ENCODE assay signal across 8 cellular contexts in genomic region chr9:89477811-89478583, GRCh38. TPM values are rescaled to one million over a fixed set of nuclear protein-coding genes. Genes with fewer than 3 reads are reported as not detected.
DNase-seq lines count a peak whose midpoint lies in the region; ATAC-seq, FAIRE-seq and TF ChIP-seq lines count a peak whose summit lies in the region.
"Had no signal": no experiment of that assay in that cellular context is flagged by ENCODE, and none has a peak within 500 bp of the region (broad histone marks: within the 10 kb centered on the region; RNA-seq: fewer than 3 reads in every experiment).

No MANE protein-coding gene starts in this region.

- ATAC-seq in HG03135 (IDR thresholded peaks at IDR 0.05; ENCODE audit: unreplicated experiment): no peak

- peaks cover 0 to 17% of the 10 kb centered on the region in 2 donors for H3K4me1 ChIP-seq in small intestine (ENCODE audit: control insufficient read depth in 2 of 2, insufficient read depth in 1 of 2, low read depth in 1 of 2, low read length in 1 of 2)

- H3K9me3 ChIP-seq in small intestine (ENCODE audit: control insufficient read depth, low read depth): no peaks in the 10 kb centered on the region

- peak overlapping the region; percentile 21; the same call in 1 of the 2 replicates for H3K4me3 ChIP-seq in LNCaP clone FGC (ENCODE audit: low read depth, low read length)
- peak overlapping the region in 1 of 2 donors; percentile 8 for H3K4me3 ChIP-seq in small intestine (ENCODE audit: low read depth in 1 of 2, low read length in 2 of 2)

- no peak for TF ChIP-seq CTCF in LNCaP clone FGC (IDR thresholded peaks at IDR 0.05; ENCODE audit: control insufficient read depth, extremely low read depth, insufficient read depth)

- intact Hi-C loops in activated CD4-positive, alpha-beta T cell treated with anti-CD3 and anti-CD28 coated beads, Interleukin-2, amount 10 ng/mL, durations not matched to agents 24 days and 14 days (cut with micrococcal nuclease): loop anchor here (1.0 to 2.0 kb wide), 6 partner anchors 8 to 71 kb away; no protein-coding TSS in a partner anchor

- H3K36me3 Mint-ChIP-seq in activated CD4-positive, alpha-beta T cell treated with anti-CD3 and anti-CD28 coated beads, Interleukin-2, amount 10 ng/mL, durations not matched to agents 24 days and 14 days (ENCODE audit: low read depth): peaks cover 79% of the 10 kb centered on the region

- DNase-seq in LNCaP clone FGC (ENCODE audit: low read depth) (no peak), erythroblast (lab: John Stamatoyannopoulos, UW) (peak; percentile 25 to 41), small intestine (peak; percentile 31), germinal center (ENCODE audit: low spot score) (no peak), NCI-H524 treated with DMSO at 0.1 percent for 48 hours (lab: John Stamatoyannopoulos, UW) (no peak)
- DNase-seq in activated CD4-positive, alpha-beta T cell treated with anti-CD3 and anti-CD28 coated beads, Interleukin-2, amount 10 ng/mL, durations not matched to agents 24 days and 14 days: peak; percentile 89

- WGBS in small intestine, 3 donors: 39 to 53% (median 47%) methylated on average over 9 of the region's 9 CpGs

- H3K27ac ChIP-seq in small intestine (ENCODE audit: low read depth in 1 of 2, low read length in 1 of 2): peak overlapping the region; percentile 28 to 73

- H3K27me3 Mint-ChIP-seq in activated CD4-positive, alpha-beta T cell treated with anti-CD3 and anti-CD28 coated beads, Interleukin-2, amount 10 ng/mL, durations not matched to agents 24 days and 14 days: no peaks in the 10 kb centered on the region

- no peak for FAIRE-seq in small intestine (lab: Jason Lieb, UNC)
- FAIRE-seq: keratinocyte had no signal

- peaks cover 4% of the 10 kb centered on the region for H3K9me3 Mint-ChIP-seq in activated CD4-positive, alpha-beta T cell treated with anti-CD3 and anti-CD28 coated beads, Interleukin-2, amount 10 ng/mL, durations not matched to agents 24 days and 14 days

- peaks cover 84% of the 10 kb centered on the region for H3K4me1 Mint-ChIP-seq in activated CD4-positive, alpha-beta T cell treated with anti-CD3 and anti-CD28 coated beads, Interleukin-2, amount 10 ng/mL, durations not matched to agents 24 days and 14 days

- H3K27me3 ChIP-seq in small intestine (ENCODE audit: control insufficient read depth in 2 of 2, insufficient read depth in 2 of 2, low read length in 2 of 2): no peaks in the 10 kb centered on the region

- H3K27ac Mint-ChIP-seq in activated CD4-positive, alpha-beta T cell treated with anti-CD3 and anti-CD28 coated beads, Interleukin-2, amount 10 ng/mL, durations not matched to agents 24 days and 14 days: peak overlapping the region; percentile 97

- TF ChIP-seq POLR2A in erythroblast (IDR thresholded peaks at IDR 0.05; ENCODE audit: low read length): no peak

- H3K4me3 Mint-ChIP-seq in activated CD4-positive, alpha-beta T cell treated with anti-CD3 and anti-CD28 coated beads, Interleukin-2, amount 10 ng/mL, durations not matched to agents 24 days and 14 days: peak overlapping the region; percentile 88

- H3K36me3 ChIP-seq in small intestine (ENCODE audit: control insufficient read depth in 2 of 2, insufficient read depth in 2 of 2, low read length in 2 of 2): no peaks in the 10 kb centered on the region

RNA-seq across cellular contexts. Expression of gene SEMA4D, which starts 19.9 kb away (rescaled TPM):
- 368 and 370 TPM in 2 replicates for total RNA-seq in activated CD4-positive, alpha-beta T cell treated with anti-CD3 and anti-CD28 coated beads, Interleukin-2, amount 10 ng/mL, durations not matched to agents 24 days and 14 days
- polyA plus RNA-seq in small intestine: 1 to 10 TPM in 2 of 3 donors, under 1 TPM in 1; 0.67 to 8.8 (median 4.6) TPM

Comparison
In these comparisons a context has a peak if more than half of its experiments do, and no peak if none do; other contexts are left out.
1. DNase-seq: peak in activated CD4-positive, alpha-beta T cell treated with anti-CD3 and anti-CD28 coated beads, Interleukin-2, amount 10 ng/mL, durations not matched to agents 24 days and 14 days (single experiment), erythroblast (2 of 2) and small intestine (single experiment); none in LNCaP clone FGC (single experiment), germinal center (single experiment) and NCI-H524 treated with DMSO at 0.1 percent for 48 hours (single experiment).